Comparison of ENCODE assay signal across 15 cellular contexts in genomic region chr11:46677991-46678740, GRCh38. TPM values are rescaled to one million over a fixed set of nuclear protein-coding genes. Genes with fewer than 3 reads are reported as not detected.
DNase-seq lines count a peak whose midpoint lies in the region; ATAC-seq and TF ChIP-seq lines count a peak whose summit lies in the region.
"Had no signal": no experiment of that assay in that cellular context is flagged by ENCODE, and none has a peak within 500 bp of the region (broad histone marks: within the 10 kb centered on the region; RNA-seq: fewer than 3 reads in every experiment).

No MANE protein-coding gene starts in this region.

- H3K27ac Mint-ChIP-seq in activated naive CD4-positive, alpha-beta T cell treated with anti-CD3 and anti-CD28 coated beads, Interleukin-2, amount 10 ng/mL, durations not matched to agents 7 days and 5 days = peak overlapping the region; percentile 66
- peak overlapping the region; percentile 85 for H3K27ac Mint-ChIP-seq in T-helper 17 cell
- H3K27ac Mint-ChIP-seq: activated T-helper 2 cell treated with anti-CD3 and anti-CD28 coated beads, Interferon-gamma antibody, Interleukin-2, Interleukin-4, amounts not matched to agents 10 μg/mL and 5 μg/mL and 100 μg/mL, durations not matched to agents 14 hours and 24 hours and 36 hours had no signal

- H3K4me1 Mint-ChIP-seq in activated naive CD4-positive, alpha-beta T cell treated with anti-CD3 and anti-CD28 coated beads, Interleukin-2, amount 10 ng/mL, durations not matched to agents 7 days and 5 days = peaks cover 38% of the 10 kb centered on the region
- peaks cover 28% of the 10 kb centered on the region for H3K4me1 Mint-ChIP-seq in T-helper 17 cell

- H3K36me3 Mint-ChIP-seq in activated naive CD4-positive, alpha-beta T cell treated with anti-CD3 and anti-CD28 coated beads, Interleukin-2, amount 10 ng/mL, durations not matched to agents 7 days and 5 days = peaks cover 36% of the 10 kb centered on the region
- no peaks in the 10 kb centered on the region for H3K36me3 Mint-ChIP-seq in T-helper 17 cell (ENCODE audit: low read depth)

- H3K36me3 ChIP-seq in Peyer's patch (peaks cover 0 to 74% (median 0%) of the 10 kb centered on the region in 3 donors), MG63 (peaks cover 7% of the 10 kb centered on the region)

- peak overlapping the region; percentile 64 for H3K27ac ChIP-seq in substantia nigra (ENCODE audit: low read depth, low read length, poor library complexity, severe bottlenecking)
- no peak overlapping the region for H3K27ac ChIP-seq in Peyer's patch

- H3K4me3 ChIP-seq in epithelial cell of proximal tubule (ENCODE audit: low read depth, low read length) (no peak overlapping the region), Peyer's patch (no peak overlapping the region), MG63 (no peak overlapping the region)
- H3K4me3 ChIP-seq: thoracic aorta had no signal

- TF ChIP-seq CTCF in epithelial cell of proximal tubule (conservative IDR thresholded peaks at IDR 0.05; ENCODE audit: low read depth, low read length) (peak; percentile 8), Peyer's patch (IDR thresholded peaks at IDR 0.05) (no peak)

- no peaks in the 10 kb centered on the region for H3K27me3 ChIP-seq in Peyer's patch
- no peaks in the 10 kb centered on the region for H3K27me3 ChIP-seq in MG63

- CTCF ChIA-PET in activated naive CD4-positive, alpha-beta T cell treated with anti-CD3 and anti-CD28 coated beads, Interleukin-2, amount 10 ng/mL, durations not matched to agents 7 days and 5 days (lab: Charles Lee) = interaction anchor here (1.2 kb wide), 1 partner anchor 10 kb away, joined by 3 read pairs; no protein-coding TSS in a partner anchor

- H3K27me3 Mint-ChIP-seq in activated naive CD4-positive, alpha-beta T cell treated with anti-CD3 and anti-CD28 coated beads, Interleukin-2, amount 10 ng/mL, durations not matched to agents 7 days and 5 days = no peaks in the 10 kb centered on the region
- no peaks in the 10 kb centered on the region for H3K27me3 Mint-ChIP-seq in T-helper 17 cell

- ATAC-seq in T-helper 17 cell = no peak

- peaks cover 9 to 19% (median 17%) of the 10 kb centered on the region in 4 donors for H3K4me1 ChIP-seq in Peyer's patch

- DNase-seq in activated naive CD4-positive, alpha-beta T cell treated with anti-CD3 and anti-CD28 coated beads, Interleukin-2, amount 10 ng/mL, durations not matched to agents 7 days and 5 days = no peak
- DNase-seq in activated naive CD4-positive, alpha-beta T cell treated with anti-CD3 and anti-CD28 coated beads, Interleukin-2, amount 50 U/mL, for 16 hours = no peak
- DNase-seq in T-helper 17 cell (no peak), epithelial cell of proximal tubule (ENCODE audit: low read depth) (no peak), substantia nigra (lab: John Stamatoyannopoulos, UW) (no peak), Peyer's patch (no peak), MG63 (no peak), SKM-1 (lab: John Stamatoyannopoulos, UW; ENCODE audit: unreplicated experiment) (no peak)
- DNase-seq: cortex of kidney, NCI-H2029, T1000 had no signal

- H3K9me3 Mint-ChIP-seq in activated naive CD4-positive, alpha-beta T cell treated with anti-CD3 and anti-CD28 coated beads, Interleukin-2, amount 10 ng/mL, durations not matched to agents 7 days and 5 days = no peaks in the 10 kb centered on the region
- H3K9me3 Mint-ChIP-seq: activated T-helper 2 cell treated with anti-CD3 and anti-CD28 coated beads, Interferon-gamma antibody, Interleukin-2, Interleukin-4, amounts not matched to agents 10 μg/mL and 5 μg/mL and 100 μg/mL, durations not matched to agents 14 hours and 24 hours and 36 hours had no signal

- H3K4me3 Mint-ChIP-seq in activated naive CD4-positive, alpha-beta T cell treated with anti-CD3 and anti-CD28 coated beads, Interleukin-2, amount 10 ng/mL, durations not matched to agents 7 days and 5 days = no peak overlapping the region
- peak overlapping the region; percentile 26 for H3K4me3 Mint-ChIP-seq in T-helper 17 cell

- TF ChIP-seq POLR2A in Peyer's patch (IDR thresholded peaks at IDR 0.05) = no peak

- no peaks in the 10 kb centered on the region for H3K9me3 ChIP-seq in T-helper 17 cell (ENCODE audit: control insufficient read depth, low read length, poor library complexity, severe bottlenecking)
- H3K9me3 ChIP-seq in Peyer's patch = no peaks in the 10 kb centered on the region
- no peaks in the 10 kb centered on the region for H3K9me3 ChIP-seq in MG63
- H3K9me3 ChIP-seq: thoracic aorta had no signal

RNA-seq across cellular contexts. Expression of gene ARHGAP1, which starts 22.3 kb away (rescaled TPM):
- total RNA-seq in T-helper 17 cell (10 to 100 TPM; 58.0 to 65.9 TPM), epithelial cell of proximal tubule (29.1 and 33.9 TPM in 2 replicates), Peyer's patch (10 to 100 TPM; 52.0 to 85.8 (median 62.7) TPM)
- 2.6 and 6.3 TPM in 2 replicates for total RNA-seq in MG63 (2014; rRNA removed; shearing (Covaris generic); ENCODE audit: low replicate concordance)

RNA-seq across cellular contexts. Expression of gene ZNF408, which starts 22.7 kb away (rescaled TPM):
- total RNA-seq in T-helper 17 cell (10 to 100 TPM; 11.0 to 14.7 TPM), epithelial cell of proximal tubule (11.3 and 12.5 TPM in 2 replicates), Peyer's patch (10 to 100 TPM in 1 of 4 donors, 1 to 10 TPM in 3; 6.3 to 20.0 (median 8.4) TPM)
- 8.0 and 16.1 TPM in 2 replicates for total RNA-seq in MG63 (2014; rRNA removed; shearing (Covaris generic); ENCODE audit: low replicate concordance)

RNA-seq across cellular contexts. Expression of gene F2, which starts 40.8 kb away (rescaled TPM):
- not detected for total RNA-seq in T-helper 17 cell
- total RNA-seq in epithelial cell of proximal tubule = 0.17 TPM in 1 of 2 replicates, not detected in the other
- under 1 TPM in 1 of 4 donors, not detected in 3; 0.53 TPM for total RNA-seq in Peyer's patch
- 0.46 TPM in 1 of 2 replicates, not detected in the other for total RNA-seq in MG63 (2014; rRNA removed; shearing (Covaris generic); ENCODE audit: low replicate concordance)
- total RNA-seq: lung microvascular endothelial cell, pulmonary artery endothelial cell, thoracic aorta had no signal
